ENCODE assay signal across 1 cellular context in genomic region chr6:21281366-21281765, GRCh38.
TF ChIP-seq lines count a peak whose summit lies in the region.

No MANE protein-coding gene starts in this region.

TF ChIP-seq in HepG2, 621 proteins besides CTCF, POLR2A, EP300 and RAD21:
- TF ChIP-seq ADNP (CRISPR knock-in tag; IDR thresholded peaks at IDR 0.05), result no peak
- no peak for TF ChIP-seq ZBTB3 (CRISPR knock-in tag; IDR thresholded peaks at IDR 0.05; ENCODE audit: borderline replicate concordance, low read depth)
- TF ChIP-seq, protein P1, sequence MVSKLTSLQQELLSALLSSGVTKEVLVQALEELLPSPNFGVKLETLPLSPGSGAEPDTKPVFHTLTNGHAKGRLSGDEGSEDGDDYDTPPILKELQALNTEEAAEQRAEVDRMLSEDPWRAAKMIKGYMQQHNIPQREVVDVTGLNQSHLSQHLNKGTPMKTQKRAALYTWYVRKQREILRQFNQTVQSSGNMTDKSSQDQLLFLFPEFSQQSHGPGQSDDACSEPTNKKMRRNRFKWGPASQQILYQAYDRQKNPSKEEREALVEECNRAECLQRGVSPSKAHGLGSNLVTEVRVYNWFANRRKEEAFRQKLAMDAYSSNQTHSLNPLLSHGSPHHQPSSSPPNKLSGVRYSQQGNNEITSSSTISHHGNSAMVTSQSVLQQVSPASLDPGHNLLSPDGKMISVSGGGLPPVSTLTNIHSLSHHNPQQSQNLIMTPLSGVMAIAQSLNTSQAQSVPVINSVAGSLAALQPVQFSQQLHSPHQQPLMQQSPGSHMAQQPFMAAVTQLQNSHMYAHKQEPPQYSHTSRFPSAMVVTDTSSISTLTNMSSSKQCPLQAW (CRISPR knock-in tag; IDR thresholded peaks at IDR 0.05), result no peak
- TF ChIP-seq ELF3 (CRISPR knock-in tag; IDR thresholded peaks at IDR 0.05), result no peak
- TF ChIP-seq ZNF274 (CRISPR knock-in tag; IDR thresholded peaks at IDR 0.05), result no peak
- no peak for TF ChIP-seq MLLT10 (CRISPR knock-in tag; IDR thresholded peaks at IDR 0.05)
- TF ChIP-seq ZNF3 (CRISPR knock-in tag; IDR thresholded peaks at IDR 0.05), result no peak
- TF ChIP-seq, protein P2, sequence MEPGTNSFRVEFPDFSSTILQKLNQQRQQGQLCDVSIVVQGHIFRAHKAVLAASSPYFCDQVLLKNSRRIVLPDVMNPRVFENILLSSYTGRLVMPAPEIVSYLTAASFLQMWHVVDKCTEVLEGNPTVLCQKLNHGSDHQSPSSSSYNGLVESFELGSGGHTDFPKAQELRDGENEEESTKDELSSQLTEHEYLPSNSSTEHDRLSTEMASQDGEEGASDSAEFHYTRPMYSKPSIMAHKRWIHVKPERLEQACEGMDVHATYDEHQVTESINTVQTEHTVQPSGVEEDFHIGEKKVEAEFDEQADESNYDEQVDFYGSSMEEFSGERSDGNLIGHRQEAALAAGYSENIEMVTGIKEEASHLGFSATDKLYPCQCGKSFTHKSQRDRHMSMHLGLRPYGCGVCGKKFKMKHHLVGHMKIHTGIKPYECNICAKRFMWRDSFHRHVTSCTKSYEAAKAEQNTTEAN (CRISPR knock-in tag; conservative IDR thresholded peaks at IDR 0.05), result no peak
- TF ChIP-seq ZNF484 (CRISPR knock-in tag; IDR thresholded peaks at IDR 0.05; ENCODE audit: borderline replicate concordance, low read depth), result no peak
